In genomic region chr12:6979453-6979852, GRCh38 we compare ENCODE assay signal across 1 cellular context.
TF ChIP-seq lines count a peak whose summit lies in the region.

No MANE protein-coding gene starts in this region.

TF ChIP-seq in K562, 482 proteins besides CTCF, POLR2A, EP300 and RAD21:
- TF ChIP-seq POLR2G (IDR thresholded peaks at IDR 0.05; ENCODE audit: low read depth, low read length) (0 out of 2 replicates have a peak, but pooled peaks have one; percentile 5), TEAD2 (tag; IDR thresholded peaks at IDR 0.05) (no peak), GTF2E2 (tag; IDR thresholded peaks at IDR 0.05) (no peak), BDP1 (IDR thresholded peaks at IDR 0.05; ENCODE audit: insufficient read depth, insufficient read length) (no peak), E2F6 (IDR thresholded peaks at IDR 0.05; ENCODE audit: borderline replicate concordance in 1 of 2, extremely low read depth in 1 of 2, insufficient read depth in 1 of 2, insufficient read length in 1 of 2, low read depth in 1 of 2, low read length in 1 of 2, poor library complexity in 1 of 2, severe bottlenecking in 1 of 2) (no peak), ELF4 (CRISPR knock-in tag; IDR thresholded peaks at IDR 0.05) (no peak)
